Comparison of ENCODE assay signal across 21 cellular contexts in the genomic region with DNA sequence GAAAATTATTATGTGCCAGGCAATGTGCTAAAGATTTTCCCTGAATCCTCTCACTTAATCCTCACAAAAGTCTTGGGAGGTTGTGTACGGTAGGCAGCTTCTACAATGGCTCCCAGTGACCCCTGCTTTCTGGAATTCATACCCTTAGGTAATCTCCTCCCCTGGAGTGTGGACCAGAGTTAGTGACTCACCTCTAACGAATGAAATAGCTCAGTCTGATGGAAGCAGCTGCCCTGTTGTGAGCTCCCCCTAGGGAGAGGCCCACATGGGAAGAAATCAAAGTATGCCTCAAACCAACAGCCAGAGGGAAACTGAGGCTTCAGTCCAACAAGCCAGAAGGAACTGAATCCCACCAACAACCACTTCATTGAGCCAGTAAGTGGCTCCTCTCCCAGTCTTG.
DNase-seq lines count a peak whose midpoint lies in the region; ATAC-seq, FAIRE-seq and TF ChIP-seq lines count a peak whose summit lies in the region.
"Had no signal": no experiment of that assay in that cellular context is flagged by ENCODE, and none has a peak within 500 bp of the region (broad histone marks: within the 10 kb centered on the region; RNA-seq: fewer than 3 reads in every experiment).

No MANE protein-coding gene starts in this region.

- whole genome bisulfite sequencing in A549 (ENCODE audit: missing lambda C conversion rate), result 0% methylated on average over 2 of the region's 2 CpGs

- no peak overlapping the region for H3K4me3 ChIP-seq in A549
- H3K4me3 ChIP-seq in HCT116 (replicated peaks in 1 of 2; ENCODE audit: low read depth in 1 of 2, low read length in 2 of 2), result no peak overlapping the region
- no peak overlapping the region for H3K4me3 ChIP-seq in MM.1S (ENCODE audit: low read length)
- H3K4me3 ChIP-seq: adrenal gland, thyroid gland had no signal

- DNase-seq in A549 (ENCODE audit: low read depth in 1 of 2, low spot score in 1 of 2) (peak; percentile 1 to 17), HCT116 (ENCODE audit: low read depth, low spot score) (no peak), SW480 (ENCODE audit: low spot score) (peak; percentile 10), glomerular visceral epithelial cell (ENCODE audit: extremely low spot score) (peak; percentile 74), MM.1S (no peak), inferior parietal cortex (ENCODE audit: extremely low spot score) (no peak)
- no peak for DNase-seq in activated naive CD4-positive, alpha-beta T cell treated with Interleukin-2 at 50 U/mL for 16 hours
- DNase-seq: adrenal gland; CD4-positive, alpha-beta memory T cell; DMS53; NCI-H1105; NCI-H774; retina; SK-N-SH; T1000; thyroid gland had no signal

- TF ChIP-seq POLR2A in A549 (IDR thresholded peaks at IDR 0.05; ENCODE audit: low read length) (no peak), HCT116 (IDR thresholded peaks at IDR 0.05; ENCODE audit: borderline replicate concordance, extremely low read depth, insufficient read depth, insufficient read length) (no peak)

- no peaks in the 10 kb centered on the region for H3K9me2 ChIP-seq in HCT116 (ENCODE audit: insufficient read depth)
- no peaks in the 10 kb centered on the region for H3K9me2 ChIP-seq in MM.1S (replicated peaks; ENCODE audit: insufficient read depth, low read length)
- H3K9me2 ChIP-seq: SK-N-SH had no signal

- H3K27me3 ChIP-seq in HCT116 (ENCODE audit: insufficient read depth, low read length), result no peaks in the 10 kb centered on the region
- H3K27me3 ChIP-seq in MM.1S (replicated peaks; ENCODE audit: insufficient read depth, low read length), result no peaks in the 10 kb centered on the region
- H3K27me3 ChIP-seq: adrenal gland, neutrophil, thyroid gland had no signal

- H3F3A ChIP-seq in MM.1S (ENCODE audit: insufficient read depth, low read length), result no peaks in the 10 kb centered on the region

- H3K36me3 ChIP-seq in HCT116 (ENCODE audit: control insufficient read depth in 1 of 2, insufficient read depth in 2 of 2, low read length in 2 of 2) (no peaks in the 10 kb centered on the region), MM.1S (replicated peaks; ENCODE audit: insufficient read depth, low read length) (no peaks in the 10 kb centered on the region)
- H3K36me3 ChIP-seq: adrenal gland, neutrophil, thyroid gland had no signal

- H2AFZ ChIP-seq in HCT116 (ENCODE audit: low read depth, low read length, poor library complexity, severe bottlenecking) (no peak overlapping the region), MM.1S (ENCODE audit: low read length) (no peak overlapping the region)

- no peaks in the 10 kb centered on the region for H3K9me3 ChIP-seq in A549
- H3K9me3 ChIP-seq in HCT116 (ENCODE audit: control insufficient read depth in 1 of 2, insufficient read depth in 1 of 2, low read depth in 1 of 2, low read length in 2 of 2), result no peaks in the 10 kb centered on the region
- no peaks in the 10 kb centered on the region for H3K9me3 ChIP-seq in MM.1S (replicated peaks; ENCODE audit: insufficient read depth, low read length)
- H3K9me3 ChIP-seq: adrenal gland, neutrophil, SK-N-SH, thyroid gland had no signal

- H3K9ac ChIP-seq in HCT116 (ENCODE audit: low read length) (no peak overlapping the region), MM.1S (ENCODE audit: low read length) (no peak overlapping the region)
- H3K9ac ChIP-seq: SK-N-SH had no signal

- H3K79me2 ChIP-seq in HCT116 (ENCODE audit: insufficient read depth, low read length) (no peaks in the 10 kb centered on the region), MM.1S (ENCODE audit: low read length) (no peaks in the 10 kb centered on the region)

- POLR2A ChIA-PET in A549 (lab: Yijun Ruan, JAX), result no interaction called here
- POLR2A ChIA-PET in HCT116 (lab: Charles Lee), result interaction anchor here (1.5 kb wide), 1 partner anchor 8 kb away, joined by 4 read pairs; no protein-coding TSS in a partner anchor

- H4K20me1 ChIP-seq in HCT116 (ENCODE audit: insufficient read depth), result no peaks in the 10 kb centered on the region
- H4K20me1 ChIP-seq in MM.1S (ENCODE audit: insufficient read depth, low read length), result no peaks in the 10 kb centered on the region

- RAD21 ChIA-PET in HCT116 (lab: Charles Lee; ENCODE audit: low non-redundant PET in 1 of 2, low total read pairs in 2 of 2, uncharacterized antibody in 2 of 2, unreplicated experiment in 2 of 2), result no interaction called here

- H3K4me1 ChIP-seq in A549 (no peaks in the 10 kb centered on the region), HCT116 (ENCODE audit: control insufficient read depth in 1 of 2, insufficient read depth in 2 of 2, low read length in 2 of 2) (peaks cover 0 to 7% of the 10 kb centered on the region in 2 experiments; a peak in 1 of 4 replicates), MM.1S (ENCODE audit: low read length) (no peaks in the 10 kb centered on the region)
- H3K4me1 ChIP-seq: adrenal gland, thyroid gland had no signal

- TF ChIP-seq CTCF in A549 (IDR thresholded peaks at IDR 0.05), result no peak
- TF ChIP-seq CTCF in HCT116 (IDR thresholded peaks at IDR 0.05 in 2 of 3, conservative IDR thresholded peaks at IDR 0.05 in 1 of 3; ENCODE audit: borderline replicate concordance in 1 of 3, insufficient read depth in 1 of 3, low read depth in 2 of 3, low read length in 2 of 3), result no peak
- no peak for TF ChIP-seq CTCF in MM.1S (IDR thresholded peaks at IDR 0.05; ENCODE audit: low read length)

- intact Hi-C loops in HCT116 (cut with micrococcal nuclease), result no loop called here

- H3K27ac ChIP-seq in A549 (no peak overlapping the region), HCT116 (ENCODE audit: low read depth, low read length) (no peak overlapping the region), MM.1S (ENCODE audit: low read length) (no peak overlapping the region)
- H3K27ac ChIP-seq: adrenal gland, neutrophil, thyroid gland had no signal

- CTCF ChIA-PET in A549 (lab: Yijun Ruan, JAX) (interaction anchor here (1.2 kb wide), 1 partner anchor 23 kb away, joined by 3 read pairs; no protein-coding TSS in a partner anchor), HCT116 (lab: Charles Lee) (no interaction called here)

- no TSS peak for BruUV-seq in HCT116 (replicated peaks; lab: Mats Ljungman, UMichigan)

- H3K4me2 ChIP-seq in A549 (no peak overlapping the region), HCT116 (ENCODE audit: low read length) (no peak overlapping the region), MM.1S (ENCODE audit: low read depth, low read length) (no peak overlapping the region)
- H3K4me2 ChIP-seq: SK-N-SH had no signal

- TF ChIP-seq RAD21 in A549 (conservative IDR thresholded peaks at IDR 0.05 in 1 of 2, IDR thresholded peaks at IDR 0.05 in 1 of 2) (no peak), HCT116 (IDR thresholded peaks at IDR 0.05; ENCODE audit: low read depth) (no peak)

- TF ChIP-seq EP300 in A549 (IDR thresholded peaks at IDR 0.05), result no peak

- peak; percentile 46 to 62; a peak in 2 of 6 replicates for ATAC-seq in A549
- ATAC-seq in HCT116, result peak; percentile 67; the same call in 1 of the 2 replicates
- ATAC-seq in HG03045 (IDR thresholded peaks at IDR 0.05; ENCODE audit: unreplicated experiment), result no peak
- ATAC-seq: left lobe of liver; stimulated activated memory B cell treated with anti-CD40 and anti-IgM and Interleukin-4, amounts not matched to agents 10 μg/mL and 1 μg/mL and 100 μg/mL, for 72 hours had no signal

- no peak for FAIRE-seq in A549 (lab: Jason Lieb, UNC)
- FAIRE-seq: A204.1 had no signal

TF ChIP-seq in A549, 52 proteins besides CTCF, POLR2A, EP300 and RAD21:
- TF ChIP-seq FOXS1 (CRISPR knock-in tag; IDR thresholded peaks at IDR 0.05), result no peak
- TF ChIP-seq ESRRA (IDR thresholded peaks at IDR 0.05; ENCODE audit: borderline replicate concordance, low read length), result no peak
- TF ChIP-seq, protein P1, sequence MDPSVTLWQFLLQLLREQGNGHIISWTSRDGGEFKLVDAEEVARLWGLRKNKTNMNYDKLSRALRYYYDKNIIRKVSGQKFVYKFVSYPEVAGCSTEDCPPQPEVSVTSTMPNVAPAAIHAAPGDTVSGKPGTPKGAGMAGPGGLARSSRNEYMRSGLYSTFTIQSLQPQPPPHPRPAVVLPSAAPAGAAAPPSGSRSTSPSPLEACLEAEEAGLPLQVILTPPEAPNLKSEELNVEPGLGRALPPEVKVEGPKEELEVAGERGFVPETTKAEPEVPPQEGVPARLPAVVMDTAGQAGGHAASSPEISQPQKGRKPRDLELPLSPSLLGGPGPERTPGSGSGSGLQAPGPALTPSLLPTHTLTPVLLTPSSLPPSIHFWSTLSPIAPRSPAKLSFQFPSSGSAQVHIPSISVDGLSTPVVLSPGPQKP (IDR thresholded peaks at IDR 0.05; ENCODE audit: low read depth, low read length), result no peak
- no peak for TF ChIP-seq FOSB (CRISPR knock-in tag; IDR thresholded peaks at IDR 0.05)
- TF ChIP-seq ZC3H11A (IDR thresholded peaks at IDR 0.05), result no peak
- no peak for TF ChIP-seq HEYL (CRISPR knock-in tag; IDR thresholded peaks at IDR 0.05)
- TF ChIP-seq POLR2AphosphoS2 (conservative IDR thresholded peaks at IDR 0.05; ENCODE audit: low read length), result no peak
- no peak for TF ChIP-seq CBX8 (IDR thresholded peaks at IDR 0.05)
TF ChIP-seq in A549: peak in this region for 0.

TF ChIP-seq in HCT116, 20 proteins besides CTCF, POLR2A, EP300 and RAD21:
- TF ChIP-seq SRF (IDR thresholded peaks at IDR 0.05; ENCODE audit: low read depth), result no peak
- TF ChIP-seq SP1 (IDR thresholded peaks at IDR 0.05; ENCODE audit: low read depth), result no peak
- no peak for TF ChIP-seq TCF7L2 (IDR thresholded peaks at IDR 0.05; ENCODE audit: borderline replicate concordance, extremely low read depth, insufficient read depth, insufficient read length)
- TF ChIP-seq EZH2phosphoT487 (IDR thresholded peaks at IDR 0.05; ENCODE audit: borderline replicate concordance), result no peak
- TF ChIP-seq, protein P2, sequence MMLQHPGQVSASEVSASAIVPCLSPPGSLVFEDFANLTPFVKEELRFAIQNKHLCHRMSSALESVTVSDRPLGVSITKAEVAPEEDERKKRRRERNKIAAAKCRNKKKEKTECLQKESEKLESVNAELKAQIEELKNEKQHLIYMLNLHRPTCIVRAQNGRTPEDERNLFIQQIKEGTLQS (IDR thresholded peaks at IDR 0.05), result no peak
- TF ChIP-seq JUND (IDR thresholded peaks at IDR 0.05), result no peak
- no peak for TF ChIP-seq YY1 (IDR thresholded peaks at IDR 0.05; ENCODE audit: extremely low read depth, insufficient replicate concordance, low read depth, low read length)

Comparison
In these comparisons a context has a peak if more than half of its experiments do, and no peak if none do; other contexts are left out.
1. DNase-seq: peak in A549 (2 of 2), SW480 (single experiment) and glomerular visceral epithelial cell (single experiment); none in HCT116 (single experiment), MM.1S (single experiment), inferior parietal cortex (single experiment) and activated naive CD4-positive, alpha-beta T cell treated with Interleukin-2 at 50 U/mL for 16 hours (single experiment).